20 cellular contexts compared by ENCODE assay signal in genomic region chr5:71738962-71739361, GRCh38.
"Had no signal": no experiment of that assay in that cellular context is flagged by ENCODE, and none has a peak within 500 bp of the region (broad histone marks: within the 10 kb centered on the region; RNA-seq: fewer than 3 reads in every experiment).

No MANE protein-coding gene starts in this region.

- H3K4me1 ChIP-seq: right atrium auricular region had no signal

- H3K27me3 ChIP-seq: esophagus muscularis mucosa, gastroesophageal sphincter, right atrium auricular region, sigmoid colon, stomach, transverse colon had no signal

- DNase-seq: effector memory CD8-positive, alpha-beta T cell; glutamatergic neuron; islet precursor cell; mammary epithelial cell; naive thymus-derived CD4-positive, alpha-beta T cell; posterior cingulate gyrus; sigmoid colon; stimulated activated CD4-positive, alpha-beta T cell treated with anti-CD3 and anti-CD28 coated beads, Interleukin-2, amount 100 ng/mL, for 24 hours; stimulated activated CD4-positive, alpha-beta T cell treated with anti-CD3 and anti-CD28 coated beads, Interleukin-4, amount 100 ng/mL, for 4 hours; stimulated activated naive B cell treated with anti-CD40 and anti-IgM and Interleukin-4, amounts not matched to agents 10 μg/mL and 1 μg/mL and 100 μg/mL, for 72 hours; stomach; substantia nigra; transverse colon had no signal

- ATAC-seq: effector memory CD8-positive, alpha-beta T cell; gastroesophageal sphincter; left lobe of liver; naive thymus-derived CD4-positive, alpha-beta T cell; stimulated activated naive B cell treated with anti-CD40 and anti-IgM and Interleukin-4, amounts not matched to agents 10 μg/mL and 1 μg/mL and 100 μg/mL, for 72 hours had no signal

- H3K36me3 ChIP-seq: esophagus muscularis mucosa, gastroesophageal sphincter, right atrium auricular region, sigmoid colon, stomach, thoracic aorta, transverse colon had no signal

- H3K27ac ChIP-seq: epithelial cell of prostate, esophagus muscularis mucosa, gastroesophageal sphincter, right atrium auricular region, sigmoid colon, skin epidermis, stomach, thoracic aorta, transverse colon had no signal

- H3K4me3 ChIP-seq: esophagus muscularis mucosa, gastroesophageal sphincter, right atrium auricular region, sigmoid colon, skin epidermis, stomach, thoracic aorta, transverse colon had no signal
